8 cellular contexts compared by ENCODE assay signal in the genomic region with DNA sequence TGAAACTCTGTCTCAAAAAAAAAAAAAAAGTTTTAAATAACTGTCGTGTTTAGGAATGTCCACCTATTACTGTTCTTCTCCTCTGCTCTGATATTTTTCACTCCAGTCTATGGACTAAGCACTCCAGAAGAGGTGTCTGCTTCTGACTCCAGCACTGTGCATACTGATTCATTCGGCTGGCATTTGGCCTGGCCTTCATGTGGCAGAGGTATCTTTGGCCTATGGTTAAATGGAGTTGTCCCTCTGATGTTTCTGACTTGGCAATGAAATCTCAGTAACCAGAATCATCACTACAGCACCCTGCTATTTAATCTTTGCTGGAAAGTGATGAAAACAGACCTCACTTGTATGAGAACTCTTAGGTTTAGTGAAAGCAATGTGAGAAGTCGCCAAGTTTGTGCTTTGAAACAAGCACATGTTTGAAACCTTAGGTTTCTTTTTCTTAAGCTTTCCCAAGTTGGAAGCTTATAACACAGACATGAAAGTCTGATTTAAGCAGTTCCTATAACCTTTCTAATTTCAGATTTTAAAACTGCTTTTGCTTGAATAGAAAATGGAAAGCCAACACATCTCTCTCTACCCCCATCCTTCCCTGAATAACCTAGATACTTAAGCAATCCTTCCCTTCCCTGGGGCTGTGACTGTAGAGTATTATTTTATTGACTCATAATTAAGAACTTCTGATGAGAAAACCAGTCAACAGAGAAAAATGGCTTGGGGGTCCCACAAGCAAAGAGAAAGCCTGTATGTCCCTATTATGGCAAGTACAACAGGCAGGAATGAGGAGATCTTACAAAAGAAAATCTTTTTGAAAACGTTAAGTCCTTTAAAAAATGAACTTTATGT.
DNase-seq lines count a peak whose midpoint lies in the region; ATAC-seq and TF ChIP-seq lines count a peak whose summit lies in the region.

No MANE protein-coding gene starts in this region.

- H3K27ac ChIP-seq in DND-41 (ENCODE audit: low read length) (0 out of 2 replicates have a peak overlapping the region, but pooled peaks have one; percentile 32), ovary (peak overlapping the region in 1 of 2 donors; percentile 17)

- H3K4me1 ChIP-seq in DND-41 (ENCODE audit: insufficient read depth, low read length) (peaks cover 11% of the 10 kb centered on the region), ovary (ENCODE audit: insufficient read depth) (peaks cover 4% of the 10 kb centered on the region)

- H3K4me2 ChIP-seq in DND-41 (ENCODE audit: insufficient read depth, low read length), result no peak overlapping the region

- H3K4me3 ChIP-seq in DND-41 (ENCODE audit: low read depth in 1 of 2, low read length in 2 of 2), result no peak overlapping the region
- H3K4me3 ChIP-seq in ovary, result no peak overlapping the region

- DNase-seq in DND-41, result no peak
- DNase-seq in NCI-H446 treated with DMSO at 0.1 percent for 48 hours (lab: John Stamatoyannopoulos, UW), result peak; percentile 46
- DNase-seq in dedifferentiated amniotic fluid mesenchymal stem cell (ENCODE audit: extremely low spot score), result peak; percentile 60
- DNase-seq in ovary, result peak; percentile 28 to 44 (median 30)
- DNase-seq in NCI-H1436 treated with DMSO at 0.1 percent for 48 hours (lab: John Stamatoyannopoulos, UW), result no peak
- DNase-seq in SKM-1 treated with dmso at 0.1 percent for 144 hours (lab: John Stamatoyannopoulos, UW; ENCODE audit: unreplicated experiment), result no peak
- no peak for DNase-seq in NCI-H345 (lab: John Stamatoyannopoulos, UW)

- H3K27me3 ChIP-seq in DND-41 (ENCODE audit: insufficient read depth, low read length, poor library complexity) (no peaks in the 10 kb centered on the region), ovary (no peaks in the 10 kb centered on the region)

- H2AFZ ChIP-seq in DND-41 (ENCODE audit: low read depth, low read length), result no peak overlapping the region

- H3K9me3 ChIP-seq in DND-41 (ENCODE audit: insufficient read depth, low read length, severe bottlenecking), result no peaks in the 10 kb centered on the region
- H3K9me3 ChIP-seq in ovary, result no peaks in the 10 kb centered on the region

- intact Hi-C loops in ovary (cut with DNase I), result no loop called here

- TF ChIP-seq CTCF in DND-41 (IDR thresholded peaks at IDR 0.05; ENCODE audit: borderline replicate concordance, extremely low read depth, low read length, poor library complexity, severe bottlenecking) (no peak), ovary (IDR thresholded peaks at IDR 0.05) (no peak)

- TF ChIP-seq EP300 in ovary (IDR thresholded peaks at IDR 0.05), result no peak

- WGBS in ovary, 3 donors, result 21 to 37% (median 33%) methylated on average over 4 of the region's 4 CpGs

- H4K20me1 ChIP-seq in DND-41 (ENCODE audit: insufficient read depth, low read length), result no peaks in the 10 kb centered on the region

- ATAC-seq in DND-41 (ENCODE audit: insufficient read depth, low read depth), result no peak
- no peak for ATAC-seq in HG02610 (IDR thresholded peaks at IDR 0.05; ENCODE audit: unreplicated experiment)

- H3K9ac ChIP-seq in DND-41 (ENCODE audit: low read depth, low read length), result no peak overlapping the region

- no peak for TF ChIP-seq POLR2A in ovary (IDR thresholded peaks at IDR 0.05)

- H3K36me3 ChIP-seq in DND-41 (ENCODE audit: insufficient read depth, low read length) (no peaks in the 10 kb centered on the region), ovary (no peaks in the 10 kb centered on the region)

- no peaks in the 10 kb centered on the region for H3K79me2 ChIP-seq in DND-41 (ENCODE audit: insufficient read depth, low read length)

Comparison
In these comparisons a context has a peak if more than half of its experiments do, and no peak if none do; other contexts are left out.
1. DNase-seq: peak in NCI-H446 treated with DMSO at 0.1 percent for 48 hours (single experiment), dedifferentiated amniotic fluid mesenchymal stem cell (single experiment) and ovary (5 of 5); none in DND-41 (single experiment), NCI-H1436 treated with DMSO at 0.1 percent for 48 hours (single experiment), SKM-1 treated with dmso at 0.1 percent for 144 hours (single experiment) and NCI-H345 (single experiment).